ENCODE assay signal across 1 cellular context in genomic region chr21:36028127-36029069, GRCh38.
TF ChIP-seq lines count a peak whose summit lies in the region.

No MANE protein-coding gene starts in this region.

TF ChIP-seq in K562, 482 proteins besides CTCF, POLR2A, EP300 and RAD21 (continued from another document):
- no peak for TF ChIP-seq KLF13 (tag; IDR thresholded peaks at IDR 0.05; ENCODE audit: borderline replicate concordance, low read depth)
- no peak for TF ChIP-seq SRSF7 (optimal IDR thresholded peaks at IDR 0.05; ENCODE audit: low read depth, low read length)
